Comparison of ENCODE assay signal across 8 cellular contexts in the genomic region with DNA sequence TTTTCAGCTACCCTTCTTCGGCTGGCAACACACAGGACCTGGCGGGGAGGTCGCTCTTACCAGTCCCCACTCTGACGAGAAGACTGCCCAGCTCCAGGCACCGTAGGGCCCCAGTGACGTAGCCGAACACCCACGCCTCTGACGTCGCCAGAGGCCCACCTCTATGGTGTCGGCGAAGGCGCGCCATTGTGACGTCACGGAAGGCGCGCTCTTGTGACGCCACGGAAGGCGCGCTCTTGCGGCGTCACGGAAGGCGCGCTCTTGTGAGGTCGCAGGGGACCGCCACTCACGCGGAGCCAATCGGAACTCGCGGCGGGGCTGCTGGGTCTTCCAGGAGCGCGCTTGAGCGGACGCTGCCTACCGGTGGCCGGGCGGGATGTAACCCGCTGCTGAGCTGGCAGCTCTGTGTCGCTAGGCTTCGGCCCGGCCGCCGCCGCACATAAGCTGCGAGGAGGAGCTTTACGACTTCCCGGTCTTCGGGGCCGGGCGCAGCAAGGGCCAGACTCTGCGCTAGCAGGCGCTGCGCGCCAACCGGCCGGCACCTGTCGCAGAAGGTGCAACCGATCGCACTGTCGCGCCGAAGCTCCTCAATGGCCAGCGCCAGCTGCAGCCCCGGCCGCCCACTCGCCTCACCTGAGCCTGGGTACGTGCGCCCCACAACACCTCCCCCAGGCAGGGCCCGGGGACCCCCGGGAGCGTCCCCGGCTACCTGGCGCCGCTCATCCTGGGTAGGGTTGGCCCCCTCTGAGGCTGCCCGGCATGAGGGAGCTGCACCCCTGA.
DNase-seq lines count a peak whose midpoint lies in the region; ATAC-seq and TF ChIP-seq lines count a peak whose summit lies in the region.
"Not testable (repeated sequence)": the region's sequence is repeated elsewhere in the genome, so short reads cannot be mapped to it uniquely, and the experiment has no call there.

No MANE protein-coding gene starts in this region.

- TF ChIP-seq CTCF in H9 (conservative IDR thresholded peaks at IDR 0.05): 0 out of 3 replicates have a peak, but pooled peaks have one; percentile 10
- TF ChIP-seq CTCF in fibroblast of villous mesenchyme (IDR thresholded peaks at IDR 0.05; ENCODE audit: insufficient read depth, low read depth, low read length): not testable (repeated sequence)
- TF ChIP-seq CTCF in neural cell (IDR thresholded peaks at IDR 0.05; ENCODE audit: poor library complexity, severe bottlenecking): peak; percentile 71

- H3K23ac ChIP-seq in H9 (ENCODE audit: insufficient read length, low read depth, low read length): not testable (repeated sequence)

- not testable (repeated sequence) for H3T11ph ChIP-seq in H9 (ENCODE audit: low read length)

- H2BK12ac ChIP-seq in H9 (ENCODE audit: insufficient read length, low read depth, low read length): not testable (repeated sequence)

- not testable (repeated sequence) for H2AFZ ChIP-seq in H9 (ENCODE audit: low read length)
- H2AFZ ChIP-seq in neural cell (ENCODE audit: low read depth, low read length): peak overlapping the region; percentile 91

- not testable (repeated sequence) for H4K20me1 ChIP-seq in H9 (ENCODE audit: control insufficient read depth, insufficient read depth, insufficient read length); neural cell (ENCODE audit: insufficient read depth)

- no CpG with 5 or more reads among the region's 80 CpGs for WGBS in H9 (ENCODE audit: extremely low coverage, insufficient read length, low lambda C conversion rate)

- H4K5ac ChIP-seq in H9 (ENCODE audit: insufficient read length, low read depth, low read length): not testable (repeated sequence)

- H3K27ac ChIP-seq in H9 (ENCODE audit: insufficient read length, low read depth, low read length): not testable (repeated sequence)
- H3K27ac ChIP-seq in neural cell (ENCODE audit: low read length): peak overlapping the region; percentile 91

- H2BK20ac ChIP-seq in H9 (ENCODE audit: low read depth, low read length, poor library complexity, severe bottlenecking): not testable (repeated sequence)

- peak; percentile 66 for TF ChIP-seq POLR2A in Raji (IDR thresholded peaks at IDR 0.05; ENCODE audit: insufficient read depth, low read depth, low read length)

- H3K4me2 ChIP-seq in H9 (ENCODE audit: insufficient read depth, insufficient read length, low read length): peak overlapping the region; percentile 8
- not testable (repeated sequence) for H3K4me2 ChIP-seq in neural cell (ENCODE audit: low read length)

- not testable (repeated sequence) for H2BK5ac ChIP-seq in H9 (ENCODE audit: insufficient read length, low read length)

- peak overlapping the region; percentile 66 for H3K4me3 ChIP-seq in fibroblast of villous mesenchyme (ENCODE audit: low read depth, low read length)
- H3K4me3 ChIP-seq in neural cell (ENCODE audit: low read length): peak overlapping the region; percentile 69

- H2BK15ac ChIP-seq in H9 (ENCODE audit: low read depth, low read length): not testable (repeated sequence)

- not testable (repeated sequence) for H2BK120ac ChIP-seq in H9 (ENCODE audit: low read depth, low read length, poor library complexity, severe bottlenecking)

- not testable (repeated sequence) for H3K56ac ChIP-seq in H9 (ENCODE audit: insufficient read length, low read depth, low read length)

- H3F3A ChIP-seq in neural cell (ENCODE audit: insufficient read depth, low read length, poor library complexity, severe bottlenecking): not testable (repeated sequence)

- H3K4me3 Mint-ChIP-seq in H9: peak overlapping the region; percentile 88 to 91
- H3K4me3 Mint-ChIP-seq in stimulated activated naive CD8-positive, alpha-beta T cell treated with anti-CD3 and anti-CD28 coated beads, Interleukin-15, amount 100 ng/mL, for 72 hours: peak overlapping the region; percentile 86 to 88

- not testable (repeated sequence) for H3K4ac ChIP-seq in H9 (ENCODE audit: low read depth, low read length)

- in situ Hi-C loops in G401 (cut with HindIII; ENCODE audit: low sequenced_read_pairs): not testable (repeated sequence)

- H3K4me1 ChIP-seq in H9 (ENCODE audit: insufficient read depth, low read length): not testable (repeated sequence)

- not testable (repeated sequence) for H3K27me3 Mint-ChIP-seq in H9 (ENCODE audit: low read depth); stimulated activated naive CD8-positive, alpha-beta T cell treated with anti-CD3 and anti-CD28 coated beads, Interleukin-15, amount 100 ng/mL, for 72 hours

- not testable (repeated sequence) for H2AK5ac ChIP-seq in H9 (ENCODE audit: insufficient read length, low read length)

- H3K9me3 ChIP-seq in H9 (ENCODE audit: control insufficient read depth, low read depth, low read length); neural cell (ENCODE audit: low read length): not testable (repeated sequence)

- DNase-seq in G401 (ENCODE audit: low spot score) (peak; percentile 95), H9 (peak; percentile 97), M059J (ENCODE audit: low read depth) (peak; percentile 91), activated gamma-delta T cell (lab: John Stamatoyannopoulos, UW) (peak; percentile 96), fibroblast of villous mesenchyme (ENCODE audit: low read depth) (peak; percentile 97)
- DNase-seq in stimulated activated naive CD8-positive, alpha-beta T cell treated with anti-CD3 and anti-CD28 coated beads, Interleukin-15, amount 100 ng/mL, for 72 hours: peak; percentile 97 to 99

- not testable (repeated sequence) for H4K8ac ChIP-seq in H9 (replicated peaks; ENCODE audit: insufficient read length, low read depth, low read length)

- not testable (repeated sequence) for H4K91ac ChIP-seq in H9 (ENCODE audit: insufficient read length, low read depth, low read length)

- H3K4me1 Mint-ChIP-seq in H9; stimulated activated naive CD8-positive, alpha-beta T cell treated with anti-CD3 and anti-CD28 coated beads, Interleukin-15, amount 100 ng/mL, for 72 hours: not testable (repeated sequence)

- ATAC-seq in stimulated activated naive CD8-positive, alpha-beta T cell treated with anti-CD3 and anti-CD28 coated beads, Interleukin-15, amount 100 ng/mL, for 72 hours: peak; percentile 99

- not testable (repeated sequence) for H3K79me2 ChIP-seq in H9 (ENCODE audit: insufficient read depth, low read length); neural cell (replicated peaks; ENCODE audit: insufficient read depth, low read length)

- H3K18ac ChIP-seq in H9 (ENCODE audit: insufficient read length, low read depth, low read length): peak overlapping the region; percentile 57

- not testable (repeated sequence) for H3K79me1 ChIP-seq in H9 (ENCODE audit: insufficient read depth, low read depth, low read length, poor library complexity, severe bottlenecking)

- not testable (repeated sequence) for H3K9me2 ChIP-seq in neural cell (ENCODE audit: insufficient read depth, low read length)

- not testable (repeated sequence) for H3K36me3 ChIP-seq in neural cell (ENCODE audit: insufficient read depth, low read length)

- not testable (repeated sequence) for H3K9me3 Mint-ChIP-seq in H9; stimulated activated naive CD8-positive, alpha-beta T cell treated with anti-CD3 and anti-CD28 coated beads, Interleukin-15, amount 100 ng/mL, for 72 hours

- H3K36me3 Mint-ChIP-seq in H9 (ENCODE audit: insufficient read depth in 1 of 3, low read depth in 3 of 3): not testable (repeated sequence)

- peak overlapping the region; percentile 96 to 99 (median 96) for H3K27ac Mint-ChIP-seq in H9
- H3K27ac Mint-ChIP-seq in stimulated activated naive CD8-positive, alpha-beta T cell treated with anti-CD3 and anti-CD28 coated beads, Interleukin-15, amount 100 ng/mL, for 72 hours: peak overlapping the region; percentile 97 to 99

- not testable (repeated sequence) for H3K14ac ChIP-seq in H9 (ENCODE audit: insufficient read depth, low read length)

- H3K9ac ChIP-seq in H9 (ENCODE audit: extremely low read depth, insufficient read length, low read length): peak overlapping the region; percentile 64
- peak overlapping the region; percentile 77 for H3K9ac ChIP-seq in neural cell (ENCODE audit: low read length)

- TF ChIP-seq EP300 in neural cell (conservative IDR thresholded peaks at IDR 0.05; ENCODE audit: poor library complexity, severe bottlenecking): peak; percentile 95

- not testable (repeated sequence) for TF ChIP-seq RAD21 in neural cell (conservative IDR thresholded peaks at IDR 0.05)

- not testable (repeated sequence) for H3K23me2 ChIP-seq in H9 (ENCODE audit: insufficient read length, low read depth, low read length, poor library complexity, severe bottlenecking)

- not testable (repeated sequence) for H3K27me3 ChIP-seq in H9 (ENCODE audit: insufficient read depth, low read length); neural cell (ENCODE audit: insufficient read depth, low read depth, low read length)

TF ChIP-seq in neural cell, 6 proteins besides CTCF, POLR2A, EP300 and RAD21 (continues in another document):
- TF ChIP-seq SMC3 (conservative IDR thresholded peaks at IDR 0.05; ENCODE audit: poor library complexity) (peak; percentile 58), POLR2AphosphoS5 (IDR thresholded peaks at IDR 0.05) (peak; percentile 93), MXI1 (conservative IDR thresholded peaks at IDR 0.05; ENCODE audit: poor library complexity, severe bottlenecking) (peak; percentile 73)
